ENCODE assay signal across 2 cellular contexts in genomic region chr20:33663161-33664084, GRCh38.
TF ChIP-seq lines count a peak whose summit lies in the region.

No MANE protein-coding gene starts in this region.

TF ChIP-seq in HEK293T, 16 proteins besides CTCF, POLR2A, EP300 and RAD21:
- TF ChIP-seq SP1 (IDR thresholded peaks at IDR 0.05) (no peak), TARDBP (IDR thresholded peaks at IDR 0.05) (no peak), ZNF384 (IDR thresholded peaks at IDR 0.05) (no peak), BHLHE40 (IDR thresholded peaks at IDR 0.05; ENCODE audit: borderline replicate concordance) (no peak), LEF1 (IDR thresholded peaks at IDR 0.05; ENCODE audit: borderline replicate concordance) (no peak), ARNT (IDR thresholded peaks at IDR 0.05) (no peak), ELF4 (IDR thresholded peaks at IDR 0.05) (no peak), SUZ12 (IDR thresholded peaks at IDR 0.05) (no peak), HDGF (IDR thresholded peaks at IDR 0.05; ENCODE audit: borderline replicate concordance) (no peak), FOXM1 (IDR thresholded peaks at IDR 0.05; ENCODE audit: borderline replicate concordance) (no peak), CTBP1 (IDR thresholded peaks at IDR 0.05; ENCODE audit: borderline replicate concordance) (no peak)

TF ChIP-seq in GM12878, 131 proteins besides CTCF, POLR2A, EP300 and RAD21 (continues in another document):
- TF ChIP-seq IRF4 (IDR thresholded peaks at IDR 0.05; ENCODE audit: low read depth, low read length) (no peak), ZBTB40 (IDR thresholded peaks at IDR 0.05; ENCODE audit: borderline replicate concordance) (peak; percentile 78), BCL3 (IDR thresholded peaks at IDR 0.05; ENCODE audit: borderline replicate concordance, insufficient read depth, low read depth, low read length, poor library complexity, severe bottlenecking) (no peak), NR2F1 (conservative IDR thresholded peaks at IDR 0.05) (peak; percentile 64), POLR2AphosphoS5 (IDR thresholded peaks at IDR 0.05; ENCODE audit: low read length) (peak; percentile 74; the same call in 1 of the 2 replicates), CREM (IDR thresholded peaks at IDR 0.05; ENCODE audit: low read depth) (0 out of 2 replicates have a peak, but pooled peaks have one; percentile 2), TCF12 (IDR thresholded peaks at IDR 0.05; ENCODE audit: low read depth, low read length) (0 out of 2 replicates have a peak, but pooled peaks have one; percentile 4), GABPA (IDR thresholded peaks at IDR 0.05; ENCODE audit: low read depth) (peak; percentile 82; the same call in 1 of the 2 replicates), HCFC1 (IDR thresholded peaks at IDR 0.05; ENCODE audit: low read length) (peak; percentile 6; the same call in 1 of the 2 replicates), ATF7 (IDR thresholded peaks at IDR 0.05; ENCODE audit: low read depth) (no peak), E4F1 (IDR thresholded peaks at IDR 0.05; ENCODE audit: borderline replicate concordance, partially characterized antibody) (peak; percentile 22), NRF1 (conservative IDR thresholded peaks at IDR 0.05; ENCODE audit: low read depth, low read length) (0 out of 2 replicates have a peak, but pooled peaks have one; percentile 14), TCF7 (IDR thresholded peaks at IDR 0.05; ENCODE audit: borderline replicate concordance) (no peak), HDAC6 (IDR thresholded peaks at IDR 0.05; ENCODE audit: unreplicated experiment) (no peak), EED (IDR thresholded peaks at IDR 0.05; ENCODE audit: low read depth) (0 out of 2 replicates have a peak, but pooled peaks have one; percentile 15), E2F8 (IDR thresholded peaks at IDR 0.05; ENCODE audit: low read depth, partially characterized antibody) (no peak), ZNF687 (IDR thresholded peaks at IDR 0.05) (peak; percentile 90), TAF1 (IDR thresholded peaks at IDR 0.05; ENCODE audit: borderline replicate concordance, low read depth, low read length) (peak; percentile 76; the same call in 1 of the 2 replicates), BHLHE40 (IDR thresholded peaks at IDR 0.05; ENCODE audit: borderline replicate concordance in 1 of 2, low read depth in 2 of 2, low read length in 1 of 2) (peak; percentile 6 to 65; a peak in 2 of 4 replicates), LARP7 (IDR thresholded peaks at IDR 0.05) (peak; percentile 74; the same call in 1 of the 2 replicates), ELK1 (IDR thresholded peaks at IDR 0.05; ENCODE audit: low read depth, low read length) (peak; percentile 85), NFYA (IDR thresholded peaks at IDR 0.05; ENCODE audit: borderline replicate concordance, low read depth, low read length) (no peak), ZNF217 (IDR thresholded peaks at IDR 0.05) (peak; percentile 57; the same call in 1 of the 2 replicates), NKRF (conservative IDR thresholded peaks at IDR 0.05) (peak; percentile 70; the same call in 1 of the 2 replicates), CEBPZ (IDR thresholded peaks at IDR 0.05; ENCODE audit: low read depth, low read length) (no peak)
